Comparison of ENCODE assay signal across 8 cellular contexts in genomic region chr9:134381671-134382505, GRCh38. TPM values are rescaled to one million over a fixed set of nuclear protein-coding genes. Genes with fewer than 3 reads are reported as not detected.
A peak's percentile ranks its signal among the peaks of the same experiment; 100 is the strongest.
DNase-seq lines count a peak whose midpoint lies in the region; ATAC-seq and TF ChIP-seq lines count a peak whose summit lies in the region.

No MANE protein-coding gene starts in this region.

- H3K9me3 ChIP-seq in left ventricle myocardium inferior (replicated peaks) (no peaks in the 10 kb centered on the region), thoracic aorta (no peaks in the 10 kb centered on the region), tibial artery (no peaks in the 10 kb centered on the region)

- no peak overlapping the region for H3K4me3 ChIP-seq in HL-60 (replicated peaks; ENCODE audit: insufficient read depth, low read length)
- no peak overlapping the region for H3K4me3 ChIP-seq in left ventricle myocardium inferior
- no peak overlapping the region for H3K4me3 ChIP-seq in thoracic aorta
- no peak overlapping the region for H3K4me3 ChIP-seq in tibial artery

- no peak for TF ChIP-seq CTCF in HL-60 (IDR thresholded peaks at IDR 0.05; ENCODE audit: insufficient read depth, low read length)
- TF ChIP-seq CTCF in left ventricle myocardium inferior (IDR thresholded peaks at IDR 0.05; ENCODE audit: borderline replicate concordance), result peak; percentile 31
- TF ChIP-seq CTCF in thoracic aorta (IDR thresholded peaks at IDR 0.05), result peak; percentile 15
- TF ChIP-seq CTCF in tibial artery (IDR thresholded peaks at IDR 0.05), result no peak

- DNase-seq in A172 (ENCODE audit: low spot score) (peak; percentile 42), HL-60 (ENCODE audit: low read depth in 1 of 2, low spot score in 1 of 2) (peak in 1 of 2 experiments; percentile 83), left ventricle myocardium inferior (peak; percentile 61), thoracic aorta (ENCODE audit: low spot score) (no peak), tibial artery (no peak), DMS153 (lab: John Stamatoyannopoulos, UW) (no peak)
- DNase-seq in activated T-cell treated with anti-CD3 and anti-CD28 coated beads, Interleukin-2, amount 50 U/mL, for 24 hours, result no peak

- H3K27ac ChIP-seq in HL-60 (replicated peaks) (peak overlapping the region; percentile 39), left ventricle myocardium inferior (replicated peaks) (peak overlapping the region; percentile 59), thoracic aorta (no peak overlapping the region), tibial artery (no peak overlapping the region)

- no peaks in the 10 kb centered on the region for H3K27me3 ChIP-seq in HL-60 (ENCODE audit: insufficient read depth, poor library complexity, severe bottlenecking)
- H3K27me3 ChIP-seq in left ventricle myocardium inferior (ENCODE audit: low read depth), result no peaks in the 10 kb centered on the region
- no peaks in the 10 kb centered on the region for H3K27me3 ChIP-seq in thoracic aorta (replicated peaks; ENCODE audit: insufficient read depth)
- no peaks in the 10 kb centered on the region for H3K27me3 ChIP-seq in tibial artery

- intact Hi-C loops in left ventricle myocardium inferior (cut with micrococcal nuclease) (no loop called here), tibial artery (cut with DNase I; ENCODE audit: low total_unique reads) (no loop called here)

- H3K36me3 Mint-ChIP-seq in activated T-cell treated with anti-CD3 and anti-CD28 coated beads, Interleukin-2, amount 50 U/mL, for 24 hours (ENCODE audit: low read depth), result no peaks in the 10 kb centered on the region

- H3K27me3 Mint-ChIP-seq in activated T-cell treated with anti-CD3 and anti-CD28 coated beads, Interleukin-2, amount 50 U/mL, for 24 hours, result peaks cover 6% of the 10 kb centered on the region

- peaks cover 21% of the 10 kb centered on the region for H3K4me1 Mint-ChIP-seq in activated T-cell treated with anti-CD3 and anti-CD28 coated beads, Interleukin-2, amount 50 U/mL, for 24 hours (ENCODE audit: low read depth)

- H3K27ac Mint-ChIP-seq in activated T-cell treated with anti-CD3 and anti-CD28 coated beads, Interleukin-2, amount 50 U/mL, for 24 hours, result peak overlapping the region; percentile 63

- H3K4me1 ChIP-seq in left ventricle myocardium inferior, result peaks cover 100% of the 10 kb centered on the region
- peaks cover 47 to 80% of the 10 kb centered on the region in 2 donors for H3K4me1 ChIP-seq in thoracic aorta (ENCODE audit: control insufficient read depth in 1 of 2, low read depth in 2 of 2)
- peaks cover 0 to 99% (median 74%) of the 10 kb centered on the region in 4 donors for H3K4me1 ChIP-seq in tibial artery

- no peaks in the 10 kb centered on the region for H3K36me3 ChIP-seq in left ventricle myocardium inferior
- no peaks in the 10 kb centered on the region for H3K36me3 ChIP-seq in thoracic aorta
- H3K36me3 ChIP-seq in tibial artery, result no peaks in the 10 kb centered on the region

- H3K4me3 Mint-ChIP-seq in activated T-cell treated with anti-CD3 and anti-CD28 coated beads, Interleukin-2, amount 50 U/mL, for 24 hours, result no peak overlapping the region

- H3K9me3 Mint-ChIP-seq in activated T-cell treated with anti-CD3 and anti-CD28 coated beads, Interleukin-2, amount 50 U/mL, for 24 hours, result no peaks in the 10 kb centered on the region

- no peak for ATAC-seq in thoracic aorta (ENCODE audit: insufficient number of reproducible peaks, low FRiP score, low read depth)
- no peak for ATAC-seq in HG03439 (IDR thresholded peaks at IDR 0.05; ENCODE audit: unreplicated experiment)

RNA-seq across cellular contexts. Expression of gene RXRA, which starts 55.6 kb away (rescaled TPM):
- total RNA-seq in A172 (2014; rRNA removed; shearing (Covaris generic)), result 12.8 and 17.2 TPM in 2 replicates
- total RNA-seq in left ventricle myocardium inferior (57.1 TPM), thoracic aorta (10 to 100 TPM; 45.4 to 58.1 TPM)

Comparison
In these comparisons a context has a peak if more than half of its experiments do, and no peak if none do; other contexts are left out.
1. DNase-seq: peak in A172 (single experiment) and left ventricle myocardium inferior (single experiment); none in activated T-cell treated with anti-CD3 and anti-CD28 coated beads, Interleukin-2, amount 50 U/mL, for 24 hours (single experiment), thoracic aorta (single experiment), tibial artery (0 of 2) and DMS153 (single experiment).
2. H3K27ac ChIP-seq: peak in HL-60 (single experiment) and left ventricle myocardium inferior (single experiment); none in thoracic aorta (0 of 2) and tibial artery (0 of 2).
3. CTCF ChIP-seq: peak in left ventricle myocardium inferior (single experiment) and thoracic aorta (single experiment); none in HL-60 (single experiment) and tibial artery (0 of 2).